ENCODE assay signal across 8 cellular contexts in genomic region chr9:129175825-129176633, GRCh38. TPM values are rescaled to one million over a fixed set of nuclear protein-coding genes. Genes with fewer than 3 reads are reported as not detected.
A peak's percentile ranks its signal among the peaks of the same experiment; 100 is the strongest.
DNase-seq lines count a peak whose midpoint lies in the region; ATAC-seq and TF ChIP-seq lines count a peak whose summit lies in the region.

No MANE protein-coding gene starts in this region.

- H3K27ac ChIP-seq in liver (ENCODE audit: low read depth in 1 of 2, low read length in 2 of 2) = peak overlapping the region; percentile 99

- H3K36me3 ChIP-seq in liver (ENCODE audit: control insufficient read depth in 4 of 4, insufficient read depth in 3 of 4, low read depth in 1 of 4, low read length in 3 of 4) = no peaks in the 10 kb centered on the region

- WGBS in liver = under 1% methylated on average over 47 of the region's 47 CpGs

- peak; percentile 88 for DNase-seq in AG09319 (ENCODE audit: extremely low read depth, low read depth)
- peak; percentile 39 for DNase-seq in NCI-H345 treated with DMSO at 0.1 percent for 48 hours (lab: John Stamatoyannopoulos, UW; ENCODE audit: unreplicated experiment)
- peak; percentile 29 for DNase-seq in activated CD4-positive, alpha-beta T cell treated with anti-CD3 and anti-CD28 coated beads, Interleukin-2, amount 50 U/mL, for 1 hour
- peak; percentile 48 for DNase-seq in effector CD8-positive, alpha-beta T cell (lab: John Stamatoyannopoulos, UW)
- peak; percentile 48 for DNase-seq in stimulated activated CD4-positive, alpha-beta T cell treated with anti-CD3 and anti-CD28 coated beads, Interleukin-4, amount 100 ng/mL, for 24 hours

- no peaks in the 10 kb centered on the region for H3K9me3 ChIP-seq in liver (ENCODE audit: control insufficient read depth in 4 of 4, low read length in 3 of 4)

- H3K4me1 ChIP-seq in liver (ENCODE audit: control insufficient read depth in 4 of 4, insufficient read depth in 4 of 4, low read length in 3 of 4) = peaks cover 4 to 29% (median 10%) of the 10 kb centered on the region in 4 donors

- no peak for ATAC-seq in HG03469 (IDR thresholded peaks at IDR 0.05; ENCODE audit: unreplicated experiment)

- in situ Hi-C loops in GM18951 (cut with MboI; ENCODE audit: low sequenced_read_pairs, unreplicated experiment) = loop anchor here (10.0 kb wide), 1 partner anchor 439 kb away; no protein-coding TSS in a partner anchor

- H3K4me3 ChIP-seq in liver (ENCODE audit: low read depth in 1 of 3, low read length in 3 of 3) = peak overlapping the region; percentile 78 to 90 (median 85)

- TF ChIP-seq POLR2A in GM18951 (IDR thresholded peaks at IDR 0.05; ENCODE audit: extremely low read depth, insufficient read depth, insufficient read length) = peak; percentile 37

- H3K27me3 ChIP-seq in liver (ENCODE audit: control insufficient read depth in 4 of 4, insufficient read depth in 4 of 4, low read length in 3 of 4) = no peaks in the 10 kb centered on the region

- peak overlapping the region; percentile 96 to 98 for H3K9ac ChIP-seq in liver (ENCODE audit: low read depth in 1 of 2, low read length in 2 of 2)

- peak; percentile 36 to 49 for TF ChIP-seq RAD21 in liver (IDR thresholded peaks at IDR 0.05)

- no peak for TF ChIP-seq CTCF in AG09319 (IDR thresholded peaks at IDR 0.05; ENCODE audit: low read depth, low read length)
- no peak for TF ChIP-seq CTCF in liver (IDR thresholded peaks at IDR 0.05; ENCODE audit: low read depth, low read length, missing input control)

TF ChIP-seq in liver, 16 proteins besides CTCF, POLR2A, EP300 and RAD21:
- TF ChIP-seq ATF3 (IDR thresholded peaks at IDR 0.05) (peak; percentile 21), NR2F2 (IDR thresholded peaks at IDR 0.05) (no peak), ZBTB33 (IDR thresholded peaks at IDR 0.05) (no peak), TAF1 (conservative IDR thresholded peaks at IDR 0.05) (peak; percentile 52), EGR1 (IDR thresholded peaks at IDR 0.05; ENCODE audit: low read depth in 2 of 2) (peak in 1 of 2 donors; percentile 59), GABPA (IDR thresholded peaks at IDR 0.05 in 1 of 2, conservative IDR thresholded peaks at IDR 0.05 in 1 of 2) (peak in 1 of 2 donors; percentile 73), JUND (IDR thresholded peaks at IDR 0.05) (peak; percentile 23 to 52), FOXA2 (IDR thresholded peaks at IDR 0.05) (no peak), YY1 (IDR thresholded peaks at IDR 0.05) (peak; percentile 87), HNF4A (conservative IDR thresholded peaks at IDR 0.05) (peak; percentile 66 to 70), RXRA (IDR thresholded peaks at IDR 0.05) (peak; percentile 67 to 73), HNF4G (IDR thresholded peaks at IDR 0.05) (peak; percentile 21), SP1 (IDR thresholded peaks at IDR 0.05) (peak; percentile 82), MAX (IDR thresholded peaks at IDR 0.05) (no peak), REST (IDR thresholded peaks at IDR 0.05) (peak; percentile 84), FOXA1 (IDR thresholded peaks at IDR 0.05) (no peak)

RNA-seq across cellular contexts. Expression of gene IER5L, which starts 2.0 kb away (rescaled TPM):
- total RNA-seq in liver = 1 to 10 TPM; 1.9 to 3.0 TPM
- 1 to 10 TPM in 1 of 2 donors, under 1 TPM in 1; 0.40 to 3.3 TPM for polyA plus RNA-seq in liver

Comparison
In these comparisons a context has a peak if more than half of its experiments do, and no peak if none do; other contexts are left out.
1. DNase-seq: peak in every context shown above with its lines; median percentile 88 in AG09319; 48 in effector CD8-positive, alpha-beta T cell; 48 in stimulated activated CD4-positive, alpha-beta T cell treated with anti-CD3 and anti-CD28 coated beads, Interleukin-4, amount 100 ng/mL, for 24 hours; 39 in NCI-H345 treated with DMSO at 0.1 percent for 48 hours; 29 in activated CD4-positive, alpha-beta T cell treated with anti-CD3 and anti-CD28 coated beads, Interleukin-2, amount 50 U/mL, for 1 hour.